Comparison of ENCODE assay signal across 9 cellular contexts in the genomic region with DNA sequence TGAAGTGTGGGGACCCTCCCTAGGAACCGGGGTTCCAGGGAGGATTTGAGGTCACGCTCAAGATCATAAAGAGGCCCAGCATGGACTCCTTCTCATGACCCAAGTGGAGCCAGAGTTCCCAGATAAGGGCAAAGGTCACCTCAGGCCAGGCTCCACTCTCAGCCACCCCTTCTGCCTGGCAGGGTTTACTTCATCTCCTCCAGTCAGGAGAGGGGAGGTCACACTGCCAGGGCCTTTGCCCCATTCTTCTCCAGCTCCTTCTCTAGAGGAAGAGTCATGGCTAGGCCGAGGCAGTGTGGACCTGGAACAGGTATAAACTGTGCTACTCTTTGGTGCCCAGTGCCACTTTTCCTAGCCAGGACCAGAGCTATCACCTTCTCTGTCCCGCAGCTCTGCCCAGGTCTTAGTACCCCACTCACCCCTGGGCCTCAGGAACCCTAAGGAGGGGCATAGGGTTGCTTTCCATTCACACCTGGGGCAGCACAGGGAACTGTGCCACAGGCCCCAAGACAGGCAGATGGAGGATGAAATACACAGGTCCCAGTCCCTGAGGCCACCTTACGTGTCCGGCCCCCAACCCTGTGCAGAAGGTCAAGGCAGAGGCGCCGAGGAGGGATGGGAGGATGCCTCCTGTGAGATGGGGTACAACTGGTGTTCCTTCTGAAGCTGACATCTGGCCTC. TPM values are rescaled to one million over a fixed set of nuclear protein-coding genes. Genes with fewer than 3 reads are reported as not detected.
DNase-seq lines count a peak whose midpoint lies in the region; ATAC-seq and TF ChIP-seq lines count a peak whose summit lies in the region.
"Had no signal": no experiment of that assay in that cellular context is flagged by ENCODE, and none has a peak within 500 bp of the region (broad histone marks: within the 10 kb centered on the region; RNA-seq: fewer than 3 reads in every experiment).

No MANE protein-coding gene starts in this region.

- no peak for DNase-seq in AG10803 (ENCODE audit: low read depth)
- no peak for DNase-seq in chondrocyte (ENCODE audit: low spot score)
- no peak for DNase-seq in naive B cell
- no peak for DNase-seq in NCI-H82 (lab: John Stamatoyannopoulos, UW)
- DNase-seq in endothelial cell (ENCODE audit: low spot score) = no peak
- no peak for DNase-seq in stimulated activated naive CD4-positive, alpha-beta T cell treated with Interleukin-2 at 50 U/mL for 16 hours (lab: John Stamatoyannopoulos, UW)
- DNase-seq: NCI-H1694 treated with DMSO at 0.1 percent for 48 hours had no signal

- peak overlapping the region; percentile 67 for H3K9ac ChIP-seq in HUES6 (ENCODE audit: low read length)

- peaks cover 7% of the 10 kb centered on the region for H3K27me3 ChIP-seq in HUES6 (ENCODE audit: control insufficient read depth, insufficient read depth, low read length)

- ATAC-seq in naive B cell (ENCODE audit: low read depth in 2 of 2) (no peak), HG03442 (IDR thresholded peaks at IDR 0.05; ENCODE audit: unreplicated experiment) (no peak)

- H3K9me3 Mint-ChIP-seq in chondrocyte (ENCODE audit: low read depth) = no peaks in the 10 kb centered on the region
- no peaks in the 10 kb centered on the region for H3K9me3 Mint-ChIP-seq in naive B cell
- H3K9me3 Mint-ChIP-seq in endothelial cell (ENCODE audit: unreplicated experiment) = no peaks in the 10 kb centered on the region

- H3K27me3 Mint-ChIP-seq in chondrocyte (ENCODE audit: low read depth) (no peaks in the 10 kb centered on the region), naive B cell (no peaks in the 10 kb centered on the region), endothelial cell (ENCODE audit: unreplicated experiment) (peaks cover 9% of the 10 kb centered on the region)

- no peak overlapping the region for H3K27ac ChIP-seq in HUES6 (ENCODE audit: low read depth, low read length)

- H3K4me1 Mint-ChIP-seq in chondrocyte (ENCODE audit: low read depth) = peaks cover 39% of the 10 kb centered on the region
- peaks cover 15 to 48% (median 32%) of the 10 kb centered on the region in 3 donors for H3K4me1 Mint-ChIP-seq in naive B cell
- peaks cover 19% of the 10 kb centered on the region for H3K4me1 Mint-ChIP-seq in endothelial cell (ENCODE audit: unreplicated experiment)

- H3K36me3 ChIP-seq in HUES6 (ENCODE audit: control insufficient read depth, insufficient read depth, low read length) = peaks cover 3% of the 10 kb centered on the region; the same call in 1 of the 2 replicates

- no peaks in the 10 kb centered on the region for H3K9me3 ChIP-seq in HUES6 (ENCODE audit: control insufficient read depth, insufficient read depth, low read depth, low read length)

- H3K27ac Mint-ChIP-seq in chondrocyte (ENCODE audit: unreplicated experiment) (peak overlapping the region; percentile 85), naive B cell (peak overlapping the region in 5 of 6 donors; percentile 68 to 93 (median 79)), endothelial cell (ENCODE audit: unreplicated experiment) (no peak overlapping the region)

- TF ChIP-seq CTCF in AG10803 (conservative IDR thresholded peaks at IDR 0.05; ENCODE audit: low read length) (no peak), chondrocyte (IDR thresholded peaks at IDR 0.05) (no peak), endothelial cell (IDR thresholded peaks at IDR 0.05; ENCODE audit: unreplicated experiment) (no peak)

- H3K4me3 ChIP-seq in AG10803 (ENCODE audit: low read length) = peak overlapping the region; percentile 57
- peak overlapping the region; percentile 70 for H3K4me3 ChIP-seq in HUES6 (ENCODE audit: low read depth, low read length)

- peaks cover 18% of the 10 kb centered on the region for H3K4me1 ChIP-seq in HUES6 (ENCODE audit: control insufficient read depth, insufficient read depth, low read length)

- H3K36me3 Mint-ChIP-seq in chondrocyte (ENCODE audit: low read depth) = no peaks in the 10 kb centered on the region
- H3K36me3 Mint-ChIP-seq in naive B cell = no peaks in the 10 kb centered on the region
- peaks cover 9% of the 10 kb centered on the region for H3K36me3 Mint-ChIP-seq in endothelial cell (ENCODE audit: low read depth, unreplicated experiment)

- H3K4me3 Mint-ChIP-seq in chondrocyte (ENCODE audit: unreplicated experiment) (peak overlapping the region; percentile 75), naive B cell (peak overlapping the region; percentile 80 to 94 (median 90)), endothelial cell (ENCODE audit: unreplicated experiment) (no peak overlapping the region)

RNA-seq across cellular contexts. Expression of a gene that starts 0.9 kb away (rescaled TPM):
- total RNA-seq in chondrocyte (17.4 to 22.5 TPM (median 19.9 TPM) in 3 replicates), endothelial cell (ENCODE audit: unreplicated experiment) (51.0 TPM)
- 1 to 10 TPM; 3.3 to 9.1 (median 5.2) TPM for polyA plus RNA-seq in naive B cell (ENCODE audit: low read depth in 6 of 6)

RNA-seq across cellular contexts. Expression of a gene that starts 27.8 kb away (rescaled TPM):
- total RNA-seq in chondrocyte (144 to 162 TPM (median 148 TPM) in 3 replicates), endothelial cell (ENCODE audit: unreplicated experiment) (64.2 TPM)
- 10 to 100 TPM; 15.4 to 29.2 (median 20.0) TPM for polyA plus RNA-seq in naive B cell (ENCODE audit: low read depth in 6 of 6)

RNA-seq across cellular contexts. Expression of a gene that starts 43.5 kb away (rescaled TPM):
- total RNA-seq in chondrocyte = 0.12 TPM in 1 of 3 replicates, not detected in the others
- under 1 TPM in 3 of 6 donors, not detected in 3; 0.14 to 0.24 (median 0.16) TPM for polyA plus RNA-seq in naive B cell (ENCODE audit: low read depth in 6 of 6)
- total RNA-seq in endothelial cell (ENCODE audit: unreplicated experiment) = not detected

RNA-seq across cellular contexts. Expression of a gene that starts 52.1 kb away (rescaled TPM):
- 1.9 to 6.8 TPM (median 2.5 TPM) in 3 replicates for total RNA-seq in chondrocyte
- under 1 TPM in 4 of 6 donors, not detected in 2; 0.36 to 0.87 (median 0.59) TPM for polyA plus RNA-seq in naive B cell (ENCODE audit: low read depth in 6 of 6)
- total RNA-seq in endothelial cell (ENCODE audit: unreplicated experiment) = 6.1 TPM

RNA-seq across cellular contexts. Expression of a gene that starts 52.2 kb away (rescaled TPM):
- total RNA-seq in chondrocyte (48.7 to 61.4 TPM (median 49.8 TPM) in 3 replicates), endothelial cell (ENCODE audit: unreplicated experiment) (38.9 TPM)
- 10 to 100 TPM; 46.6 to 62.9 (median 50.4) TPM for polyA plus RNA-seq in naive B cell (ENCODE audit: low read depth in 6 of 6)
